In the genomic region with DNA sequence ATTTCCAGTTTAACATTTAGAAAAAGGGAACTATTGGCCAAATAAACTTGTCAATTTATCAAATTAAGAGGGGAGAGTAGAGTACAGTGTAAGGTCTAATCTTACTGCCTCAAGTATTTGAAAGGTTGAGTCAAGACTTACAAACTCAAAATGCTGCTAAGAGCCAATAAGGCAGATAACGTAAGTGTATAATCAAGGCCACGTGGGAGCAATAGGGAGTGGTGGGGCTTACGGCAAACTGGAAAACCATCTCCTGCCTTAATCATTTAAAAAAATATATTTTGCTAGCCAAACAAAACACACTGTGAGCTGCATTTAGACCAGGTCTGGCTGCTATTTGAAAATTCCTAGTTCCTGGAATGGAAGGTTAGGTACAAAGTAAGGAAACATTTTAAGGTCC, we compare ENCODE assay signal across 34 cellular contexts.
"Had no signal": no experiment of that assay in that cellular context is flagged by ENCODE, and none has a peak within 500 bp of the region (broad histone marks: within the 10 kb centered on the region; RNA-seq: fewer than 3 reads in every experiment).

No MANE protein-coding gene starts in this region.

- H3K27me3 ChIP-seq: ascending aorta, cardiac muscle cell had no signal

- H3K4me3 ChIP-seq: ascending aorta, cardiac muscle cell had no signal

- H3K4me3 Mint-ChIP-seq: activated B cell treated with CpG ODN at 0.5 μM for 24 hours; activated CD4-positive, alpha-beta memory T cell treated with anti-CD3 and anti-CD28 coated beads for 36 hours; activated CD4-positive, alpha-beta T cell treated with anti-CD3 and anti-CD28 coated beads, Interleukin-2, amount 10 ng/mL, durations not matched to agents 24 days and 14 days; activated CD8-positive, alpha-beta T cell treated with anti-CD3 and anti-CD28 coated beads for 36 hours; activated naive CD4-positive, alpha-beta T cell treated with anti-CD3 and anti-CD28 coated beads, Interleukin-2, amount 10 ng/mL, durations not matched to agents 7 days and 5 days; activated naive CD4-positive, alpha-beta T cell treated with anti-CD3 and anti-CD28 coated beads, Interleukin-2, amount 50 U/mL, for 24 hours; activated naive CD8-positive, alpha-beta T cell; activated naive CD8-positive, alpha-beta T cell treated with anti-CD3 and anti-CD28 coated beads, Interleukin-2, amount 10 ng/mL, durations not matched to agents 7 days and 5 days; activated naive CD8-positive, alpha-beta T cell treated with anti-CD3 and anti-CD28 coated beads, Interleukin-2, amount 50 U/mL, for 24 hours; brain; T-helper 1 cell treated with Interleukin-12 subunit alpha and Interleukin-12 subunit beta and Interleukin-4 antibody, amounts not matched to agents 30 μg/mL and 1 μg/mL, for 36 hours; T-helper 2 cell treated with Interferon-gamma antibody and Interleukin-4, amounts not matched to agents 5 μg/mL and 100 μg/mL, for 36 hours had no signal

- H3K9me3 ChIP-seq: ascending aorta had no signal

- H3K9me3 Mint-ChIP-seq: activated B cell treated with CpG ODN at 0.5 μM for 24 hours; activated CD4-positive, alpha-beta memory T cell treated with anti-CD3 and anti-CD28 coated beads for 36 hours; activated CD4-positive, alpha-beta T cell treated with anti-CD3 and anti-CD28 coated beads, Interleukin-2, amount 10 ng/mL, durations not matched to agents 24 days and 14 days; activated CD8-positive, alpha-beta T cell treated with anti-CD3 and anti-CD28 coated beads for 36 hours; activated naive CD4-positive, alpha-beta T cell treated with anti-CD3 and anti-CD28 coated beads, Interleukin-2, amount 10 ng/mL, durations not matched to agents 7 days and 5 days; activated naive CD8-positive, alpha-beta T cell treated with anti-CD3 and anti-CD28 coated beads, Interleukin-2, amount 50 U/mL, for 24 hours; activated T-helper 2 cell treated with anti-CD3 and anti-CD28 coated beads, Interferon-gamma antibody, Interleukin-2, Interleukin-4, amounts not matched to agents 10 μg/mL and 5 μg/mL and 100 μg/mL, durations not matched to agents 14 hours and 24 hours and 36 hours; T-helper 1 cell treated with Interleukin-12 subunit alpha and Interleukin-12 subunit beta and Interleukin-4 antibody, amounts not matched to agents 30 μg/mL and 1 μg/mL, for 36 hours; T-helper 2 cell treated with Interferon-gamma antibody and Interleukin-4, amounts not matched to agents 5 μg/mL and 100 μg/mL, for 36 hours had no signal

- H3K4me1 Mint-ChIP-seq: activated B cell treated with CpG ODN at 0.5 μM for 24 hours; activated CD4-positive, alpha-beta T cell treated with anti-CD3 and anti-CD28 coated beads, Interleukin-2, amount 10 ng/mL, durations not matched to agents 24 days and 14 days; activated naive CD4-positive, alpha-beta T cell treated with anti-CD3 and anti-CD28 coated beads, Interleukin-2, amount 10 ng/mL, durations not matched to agents 7 days and 5 days; activated naive CD4-positive, alpha-beta T cell treated with anti-CD3 and anti-CD28 coated beads, Interleukin-2, amount 50 U/mL, for 24 hours; activated naive CD8-positive, alpha-beta T cell treated with anti-CD3 and anti-CD28 coated beads, Interleukin-2, amount 10 ng/mL, durations not matched to agents 7 days and 5 days; activated naive CD8-positive, alpha-beta T cell treated with anti-CD3 and anti-CD28 coated beads, Interleukin-2, amount 50 U/mL, for 24 hours had no signal

- DNase-seq: activated B cell treated with CpG ODN at 0.5 μM for 24 hours; activated CD4-positive, alpha-beta memory T cell treated with anti-CD3 and anti-CD28 coated beads for 36 hours; activated CD4-positive, alpha-beta T cell treated with anti-CD3 and anti-CD28 coated beads for 4 hours; activated CD4-positive, alpha-beta T cell treated with anti-CD3 and anti-CD28 coated beads, Interleukin-2, amount 10 ng/mL, durations not matched to agents 24 days and 14 days; activated CD4-positive, alpha-beta T cell treated with anti-CD3 and anti-CD28 coated beads, Interleukin-2, amount 50 U/mL, for 1 hour; activated CD4-positive, alpha-beta T cell treated with anti-CD3 and anti-CD28 coated beads, Interleukin-2, amount 50 U/mL, for 4 hours; activated CD4-positive, CD25-positive, alpha-beta regulatory T cell treated with anti-CD3 and anti-CD28 coated beads, Interleukin-2, amount 50 U/mL, for 72 hours; activated CD8-positive, alpha-beta memory T cell treated with anti-CD3 and anti-CD28 coated beads, Interleukin-2, amount 50 U/mL, for 4 hours; activated CD8-positive, alpha-beta T cell treated with anti-CD3 and anti-CD28 coated beads for 36 hours; activated effector memory CD4-positive, alpha-beta T cell treated with Interleukin-2 at 50 U/mL for 16 hours; activated gamma-delta T cell; activated naive CD4-positive, alpha-beta T cell treated with anti-CD3 and anti-CD28 coated beads, Interleukin-2, amount 10 ng/mL, durations not matched to agents 7 days and 5 days; activated naive CD4-positive, alpha-beta T cell treated with Interleukin-2 at 50 U/mL for 16 hours; activated naive CD8-positive, alpha-beta T cell treated with anti-CD3 and anti-CD28 coated beads, Interleukin-2, amount 10 ng/mL, durations not matched to agents 7 days and 5 days; activated naive CD8-positive, alpha-beta T cell treated with anti-CD3 and anti-CD28 coated beads, Interleukin-2, amount 50 U/mL, for 24 hours; activated T-cell treated with anti-CD3 and anti-CD28 coated beads for 4 hours; activated T-cell treated with anti-CD3 and anti-CD28 coated beads, Interleukin-2, amount 50 U/mL, for 1 hour; activated T-cell treated with anti-CD3 and anti-CD28 coated beads, Interleukin-2, amount 50 U/mL, for 48 hours; amygdala; anterior cingulate cortex; central memory CD4-positive, alpha-beta T cell; SW 1271; T-helper 1 cell; T-helper 2 cell; T-helper 9 cell had no signal

- ATAC-seq: activated CD8-positive, alpha-beta T cell treated with anti-CD3 and anti-CD28 coated beads for 36 hours; activated naive CD8-positive, alpha-beta T cell treated with anti-CD3 and anti-CD28 coated beads, Interleukin-2, amount 50 U/mL, for 24 hours had no signal

- H3K27me3 Mint-ChIP-seq: activated B cell treated with CpG ODN at 0.5 μM for 24 hours; activated naive CD4-positive, alpha-beta T cell treated with anti-CD3 and anti-CD28 coated beads, Interleukin-2, amount 10 ng/mL, durations not matched to agents 7 days and 5 days; activated naive CD8-positive, alpha-beta T cell treated with anti-CD3 and anti-CD28 coated beads, Interleukin-2, amount 50 U/mL, for 24 hours; brain had no signal

- H3K4me1 ChIP-seq: ascending aorta had no signal

- H3K27ac ChIP-seq: ascending aorta, cardiac muscle cell, VCaP had no signal

- H3K36me3 ChIP-seq: ascending aorta, cardiac muscle cell had no signal

- H3K36me3 Mint-ChIP-seq: activated CD4-positive, alpha-beta memory T cell treated with anti-CD3 and anti-CD28 coated beads for 36 hours; activated naive CD4-positive, alpha-beta T cell treated with anti-CD3 and anti-CD28 coated beads, Interleukin-2, amount 10 ng/mL, durations not matched to agents 7 days and 5 days; activated naive CD4-positive, alpha-beta T cell treated with anti-CD3 and anti-CD28 coated beads, Interleukin-2, amount 50 U/mL, for 24 hours; activated naive CD8-positive, alpha-beta T cell treated with anti-CD3 and anti-CD28 coated beads, Interleukin-2, amount 10 ng/mL, durations not matched to agents 7 days and 5 days; brain had no signal
